Comparison of ENCODE assay signal across 31 cellular contexts in genomic region chr3:81363816-81364215, GRCh38.
"Had no signal": no experiment of that assay in that cellular context is flagged by ENCODE, and none has a peak within 500 bp of the region (broad histone marks: within the 10 kb centered on the region; RNA-seq: fewer than 3 reads in every experiment).

No MANE protein-coding gene starts in this region.

- DNase-seq: activated B cell treated with CpG ODN at 0.5 μM for 24 hours; activated CD4-positive, alpha-beta T cell treated with anti-CD3 and anti-CD28 coated beads for 48 hours; activated CD4-positive, alpha-beta T cell treated with anti-CD3 and anti-CD28 coated beads, Interleukin-2, amount 50 U/mL, for 1 hour; activated CD4-positive, alpha-beta T cell treated with anti-CD3 and anti-CD28 coated beads, Interleukin-2, amount 50 U/mL, for 48 hours; activated CD8-positive, alpha-beta memory T cell treated with anti-CD3 and anti-CD28 coated beads for 24 hours; activated CD8-positive, alpha-beta T cell treated with anti-CD3 and anti-CD28 coated beads for 36 hours; activated effector memory CD4-positive, alpha-beta T cell treated with Interleukin-2 at 50 U/mL for 16 hours; activated gamma-delta T cell treated with Interleukin-2 at 50 U/mL for 16 hours; activated naive CD4-positive, alpha-beta T cell treated with anti-CD3 and anti-CD28 coated beads, Interleukin-2, amount 50 U/mL, for 16 hours; activated naive CD4-positive, alpha-beta T cell treated with Interleukin-2 at 50 U/mL for 16 hours; activated T-cell treated with anti-CD3 and anti-CD28 coated beads, Interleukin-2, amount 50 U/mL, for 4 hours; adrenal gland; amygdala; aorta; body of pancreas; caudate nucleus; colonic mucosa; dorsolateral prefrontal cortex; effector memory CD4-positive, alpha-beta T cell; endodermal cell; foreskin fibroblast; gastrocnemius medialis; glutamatergic neuron; heart left ventricle; T-helper 1 cell; T-helper 17 cell; T1000; WERI-Rb-1 had no signal

- H3K4me1 ChIP-seq: adrenal gland, body of pancreas, colonic mucosa, gastrocnemius medialis, heart left ventricle had no signal

- H3K4me3 ChIP-seq: adrenal gland, body of pancreas, colonic mucosa, dorsolateral prefrontal cortex, gastrocnemius medialis, heart left ventricle had no signal

- H3K36me3 ChIP-seq: adrenal gland, colonic mucosa, gastrocnemius medialis, heart left ventricle, WERI-Rb-1 had no signal

- ATAC-seq: activated CD4-positive, CD25-positive, alpha-beta regulatory T cell treated with anti-CD3 and anti-CD28 coated beads, Interleukin-2, amount 50 U/mL, for 24 hours; activated CD8-positive, alpha-beta T cell treated with anti-CD3 and anti-CD28 coated beads for 36 hours; activated T-cell treated with anti-CD3 and anti-CD28 coated beads, Interleukin-2, amount 50 U/mL, for 4 hours; activated T-helper 17 cell treated with anti-CD3 and anti-CD28 coated beads, Interleukin-2, amount 50 U/mL, for 72 hours; body of pancreas; esophagus mucosa; gastrocnemius medialis; heart left ventricle; T-helper 17 cell had no signal

- H3K27ac ChIP-seq: adrenal gland, body of pancreas, colonic mucosa, dorsolateral prefrontal cortex, gastrocnemius medialis, heart left ventricle, WERI-Rb-1 had no signal

- H3K27me3 ChIP-seq: adrenal gland, body of pancreas, colonic mucosa, dorsolateral prefrontal cortex, gastrocnemius medialis, heart left ventricle had no signal

- H3K9me3 ChIP-seq: adrenal gland, body of pancreas, colonic mucosa, gastrocnemius medialis had no signal
